In genomic region chr4:171024720-171025303, GRCh38 we compare ENCODE assay signal across 13 cellular contexts.
"Had no signal": no experiment of that assay in that cellular context is flagged by ENCODE, and none has a peak within 500 bp of the region (broad histone marks: within the 10 kb centered on the region; RNA-seq: fewer than 3 reads in every experiment).

No MANE protein-coding gene starts in this region.

- ATAC-seq: right lobe of liver; stimulated activated naive CD8-positive, alpha-beta T cell treated with anti-CD3 and anti-CD28 coated beads, Interleukin-15, Interleukin-2, amounts not matched to agents 100 U/mL and 50 U/mL, for 24 hours had no signal

- H3K36me3 Mint-ChIP-seq: immature natural killer cell had no signal

- H3K9me3 Mint-ChIP-seq: activated CD4-positive, alpha-beta memory T cell treated with anti-CD3 and anti-CD28 coated beads, Interleukin-2, amount 10 ng/mL, durations not matched to agents 7 days and 5 days had no signal

- DNase-seq: activated CD4-positive, alpha-beta memory T cell treated with anti-CD3 and anti-CD28 coated beads, Interleukin-2, amount 10 ng/mL, durations not matched to agents 7 days and 5 days; activated CD4-positive, alpha-beta T cell treated with anti-CD3 and anti-CD28 coated beads for 4 hours; activated naive CD4-positive, alpha-beta T cell treated with anti-CD3 and anti-CD28 coated beads, Interleukin-2, amount 50 U/mL, for 16 hours; activated T-cell treated with anti-CD3 and anti-CD28 coated beads, Interleukin-2, amount 50 U/mL, for 24 hours; foreskin melanocyte; head of caudate nucleus; immature natural killer cell; right lobe of liver; stimulated activated CD4-positive, alpha-beta T cell treated with anti-CD3 and anti-CD28 coated beads, Interleukin-4, amount 100 ng/mL, for 4 hours; stimulated activated CD8-positive, alpha-beta memory T cell treated with anti-CD3 and anti-CD28 coated beads, Interleukin-4, amount 100 ng/mL, for 48 hours; stimulated activated naive CD8-positive, alpha-beta T cell treated with anti-CD3 and anti-CD28 coated beads, Interleukin-15, Interleukin-2, amounts not matched to agents 100 U/mL and 50 U/mL, for 24 hours; trophoblast cell had no signal

- H3K4me3 Mint-ChIP-seq: activated CD4-positive, alpha-beta memory T cell treated with anti-CD3 and anti-CD28 coated beads, Interleukin-2, amount 10 ng/mL, durations not matched to agents 7 days and 5 days; activated T-cell treated with anti-CD3 and anti-CD28 coated beads, Interleukin-2, amount 50 U/mL, for 24 hours; immature natural killer cell; neural crest cell had no signal

- H3K4me1 Mint-ChIP-seq: activated CD4-positive, alpha-beta memory T cell treated with anti-CD3 and anti-CD28 coated beads, Interleukin-2, amount 10 ng/mL, durations not matched to agents 7 days and 5 days; immature natural killer cell had no signal

- H3K27ac Mint-ChIP-seq: activated CD4-positive, alpha-beta memory T cell treated with anti-CD3 and anti-CD28 coated beads, Interleukin-2, amount 10 ng/mL, durations not matched to agents 7 days and 5 days; activated T-cell treated with anti-CD3 and anti-CD28 coated beads, Interleukin-2, amount 50 U/mL, for 24 hours; immature natural killer cell had no signal

- H3K27me3 Mint-ChIP-seq: activated CD4-positive, alpha-beta memory T cell treated with anti-CD3 and anti-CD28 coated beads, Interleukin-2, amount 10 ng/mL, durations not matched to agents 7 days and 5 days; activated T-cell treated with anti-CD3 and anti-CD28 coated beads, Interleukin-2, amount 50 U/mL, for 24 hours had no signal
